8 cellular contexts compared by ENCODE assay signal in genomic region chr9:77648458-77649108, GRCh38. TPM values are rescaled to one million over a fixed set of nuclear protein-coding genes. Genes with fewer than 3 reads are reported as not detected.
DNase-seq lines count a peak whose midpoint lies in the region; ATAC-seq and TF ChIP-seq lines count a peak whose summit lies in the region.

No MANE protein-coding gene starts in this region.

- H3K36me3 ChIP-seq in duodenal mucosa (ENCODE audit: control insufficient read depth in 1 of 2, insufficient read depth in 2 of 2, low read length in 2 of 2) = no peaks in the 10 kb centered on the region
- no peaks in the 10 kb centered on the region for H3K36me3 ChIP-seq in lower lobe of right lung
- no peaks in the 10 kb centered on the region for H3K36me3 ChIP-seq in thyroid gland

- DNase-seq in DMS53 (lab: John Stamatoyannopoulos, UW) = peak; percentile 86
- DNase-seq in NCI-H2196 treated with DMSO at 0.1 percent for 48 hours (lab: John Stamatoyannopoulos, UW; ENCODE audit: unreplicated experiment) = peak; percentile 72
- DNase-seq in lower lobe of right lung = peak; percentile 73
- DNase-seq in thyroid gland = peak; percentile 78 to 81
- no peak for DNase-seq in amniotic stem cell (lab: John Stamatoyannopoulos, UW)
- DNase-seq in GM19238 (ENCODE audit: insufficient read length, low spot score) = no peak
- DNase-seq in KG1 (lab: John Stamatoyannopoulos, UW) = no peak

- peak in 1 of 2 donors; percentile 42 for TF ChIP-seq POLR2A in thyroid gland (IDR thresholded peaks at IDR 0.05)

- ATAC-seq in lower lobe of right lung = peak; percentile 75 to 80

- TF ChIP-seq CTCF in lower lobe of right lung (IDR thresholded peaks at IDR 0.05) (no peak), thyroid gland (IDR thresholded peaks at IDR 0.05) (peak in 3 of 6 experiments; percentile 23 to 46 (median 37))

- H3K4me3 ChIP-seq in duodenal mucosa (ENCODE audit: low read depth in 1 of 2, low read length in 2 of 2) (peak overlapping the region; percentile 73 to 79), lower lobe of right lung (peak overlapping the region; percentile 69), thyroid gland (replicated peaks in 1 of 3) (peak overlapping the region; percentile 68 to 87 (median 84))

- WGBS in thyroid gland, 2 donors = 3% methylated on average over 20 to 26 of the region's 37 CpGs

- H3K9ac ChIP-seq in duodenal mucosa (ENCODE audit: low read depth in 1 of 2, low read length in 2 of 2) = peak overlapping the region; percentile 38 to 52

- no peak overlapping the region for H3K27ac ChIP-seq in duodenal mucosa (ENCODE audit: low read depth, low read length)
- peak overlapping the region; percentile 76 for H3K27ac ChIP-seq in lower lobe of right lung
- peak overlapping the region; percentile 78 to 93 (median 91) for H3K27ac ChIP-seq in thyroid gland

- intact Hi-C loops in lower lobe of right lung (cut with DNase I) = loop anchor here (5.0 kb wide), 1 partner anchor 211 kb away; no protein-coding TSS in a partner anchor
- intact Hi-C loops in thyroid gland (cut with DNase I) = no loop called here

- H3K4me1 ChIP-seq in duodenal mucosa (ENCODE audit: control insufficient read depth in 1 of 2, insufficient read depth in 2 of 2, low read length in 2 of 2) = peaks cover 8 to 15% of the 10 kb centered on the region in 2 donors
- H3K4me1 ChIP-seq in lower lobe of right lung = peaks cover 20% of the 10 kb centered on the region
- peaks cover 13 to 22% of the 10 kb centered on the region in 2 donors for H3K4me1 ChIP-seq in thyroid gland

- H3K9me3 ChIP-seq in duodenal mucosa (ENCODE audit: control insufficient read depth in 1 of 2, low read length in 2 of 2) (no peaks in the 10 kb centered on the region), lower lobe of right lung (no peaks in the 10 kb centered on the region), thyroid gland (no peaks in the 10 kb centered on the region)

- H3K27me3 ChIP-seq in duodenal mucosa (ENCODE audit: control insufficient read depth in 1 of 2, insufficient read depth in 2 of 2, low read length in 2 of 2) (peaks cover 13 to 21% of the 10 kb centered on the region in 2 donors), lower lobe of right lung (ENCODE audit: low read depth) (peaks cover 16% of the 10 kb centered on the region), thyroid gland (no peaks in the 10 kb centered on the region)

RNA-seq across cellular contexts. Expression of gene GNA14, which starts 0.5 kb away (rescaled TPM):
- 15.6 TPM for total RNA-seq in lower lobe of right lung
- total RNA-seq in thyroid gland = 10 to 100 TPM; 13.9 to 26.3 (median 19.9) TPM

Comparison
In these comparisons a context has a peak if more than half of its experiments do, and no peak if none do; other contexts are left out.
1. DNase-seq: peak in DMS53 (single experiment), NCI-H2196 treated with DMSO at 0.1 percent for 48 hours (single experiment), lower lobe of right lung (single experiment) and thyroid gland (2 of 2); none in amniotic stem cell (single experiment), GM19238 (single experiment) and KG1 (single experiment).
2. Peak in every context shown above with its lines, with median percentiles within 50 percentile points of each other: H3K4me3 ChIP-seq.